13 cellular contexts compared by ENCODE assay signal in genomic region chr1:109873278-109874175, GRCh38. TPM values are rescaled to one million over a fixed set of nuclear protein-coding genes. Genes with fewer than 3 reads are reported as not detected.
DNase-seq lines count a peak whose midpoint lies in the region; ATAC-seq and TF ChIP-seq lines count a peak whose summit lies in the region.
"Had no signal": no experiment of that assay in that cellular context is flagged by ENCODE, and none has a peak within 500 bp of the region (broad histone marks: within the 10 kb centered on the region; RNA-seq: fewer than 3 reads in every experiment).

No MANE protein-coding gene starts in this region.

- no peak for TF ChIP-seq EP300 in sigmoid colon (IDR thresholded peaks at IDR 0.05)

- no peaks in the 10 kb centered on the region for H3K27me3 ChIP-seq in sigmoid colon
- H3K27me3 ChIP-seq: foreskin keratinocyte had no signal

- DNase-seq in H4 (ENCODE audit: low spot score) (peak; percentile 72), amniotic epithelial cell (ENCODE audit: low read depth) (peak; percentile 50), fibroblast of the conjunctiva (ENCODE audit: low read depth) (peak; percentile 47), sigmoid colon (no peak), nucleus accumbens (lab: John Stamatoyannopoulos, UW) (no peak)
- no peak for DNase-seq in activated CD4-positive, alpha-beta T cell treated with anti-CD3 and anti-CD28 coated beads, Interleukin-2, amount 50 U/mL, for 4 hours
- DNase-seq in activated CD4-positive, alpha-beta T cell treated with anti-CD3 and anti-CD28 coated beads for 48 hours = no peak
- DNase-seq: foreskin keratinocyte; NCI-H1436 treated with DMSO at 0.1 percent for 48 hours; nephron progenitor cell; stimulated activated CD4-positive, alpha-beta T cell treated with anti-CD3 and anti-CD28 coated beads, Interleukin-15, amount 100 ng/mL, for 24 hours had no signal

- H3K27ac ChIP-seq in sigmoid colon = peak overlapping the region; percentile 41 to 70 (median 54)
- H3K27ac ChIP-seq: foreskin keratinocyte, HL-60 had no signal

- no peaks in the 10 kb centered on the region for H3K36me3 ChIP-seq in sigmoid colon

- no peaks in the 10 kb centered on the region for H3K9me3 ChIP-seq in sigmoid colon

- WGBS in sigmoid colon, 2 donors = 70 to 82% methylated on average over 3 of the region's 3 CpGs

- H3K4me3 ChIP-seq in sigmoid colon = no peak overlapping the region

- TF ChIP-seq POLR2A in sigmoid colon (IDR thresholded peaks at IDR 0.05) = no peak

- H3K4me1 ChIP-seq in sigmoid colon = peaks cover 0 to 49% (median 32%) of the 10 kb centered on the region in 4 donors
- H3K4me1 ChIP-seq: foreskin keratinocyte had no signal

- no peak for TF ChIP-seq CTCF in sigmoid colon (IDR thresholded peaks at IDR 0.05)

- ATAC-seq in HG03108 (IDR thresholded peaks at IDR 0.05; ENCODE audit: unreplicated experiment) = no peak

- intact Hi-C loops in sigmoid colon (cut with DNase I) = no loop called here

RNA-seq across cellular contexts. Expression of gene CSF1, which starts 37.1 kb away (rescaled TPM):
- 15.8 and 18.9 TPM in 2 replicates for total RNA-seq in H4 (2014; rRNA removed; shearing (Covaris generic))
- 100 to 1,000 TPM in 1 of 4 donors, 10 to 100 TPM in 3; 21.8 to 118 (median 47.5) TPM for total RNA-seq in sigmoid colon
- polyA plus RNA-seq in sigmoid colon = 10 to 100 TPM in 1 of 3 donors, 1 to 10 TPM in 2; 3.0 to 15.0 (median 3.7) TPM

Comparison
In these comparisons a context has a peak if more than half of its experiments do, and no peak if none do; other contexts are left out.
1. DNase-seq: peak in H4 (single experiment), amniotic epithelial cell (single experiment) and fibroblast of the conjunctiva (single experiment); none in sigmoid colon (single experiment), nucleus accumbens (0 of 56), activated CD4-positive, alpha-beta T cell treated with anti-CD3 and anti-CD28 coated beads, Interleukin-2, amount 50 U/mL, for 4 hours (0 of 2) and activated CD4-positive, alpha-beta T cell treated with anti-CD3 and anti-CD28 coated beads for 48 hours (single experiment).